12 cellular contexts compared by ENCODE assay signal in the genomic region with DNA sequence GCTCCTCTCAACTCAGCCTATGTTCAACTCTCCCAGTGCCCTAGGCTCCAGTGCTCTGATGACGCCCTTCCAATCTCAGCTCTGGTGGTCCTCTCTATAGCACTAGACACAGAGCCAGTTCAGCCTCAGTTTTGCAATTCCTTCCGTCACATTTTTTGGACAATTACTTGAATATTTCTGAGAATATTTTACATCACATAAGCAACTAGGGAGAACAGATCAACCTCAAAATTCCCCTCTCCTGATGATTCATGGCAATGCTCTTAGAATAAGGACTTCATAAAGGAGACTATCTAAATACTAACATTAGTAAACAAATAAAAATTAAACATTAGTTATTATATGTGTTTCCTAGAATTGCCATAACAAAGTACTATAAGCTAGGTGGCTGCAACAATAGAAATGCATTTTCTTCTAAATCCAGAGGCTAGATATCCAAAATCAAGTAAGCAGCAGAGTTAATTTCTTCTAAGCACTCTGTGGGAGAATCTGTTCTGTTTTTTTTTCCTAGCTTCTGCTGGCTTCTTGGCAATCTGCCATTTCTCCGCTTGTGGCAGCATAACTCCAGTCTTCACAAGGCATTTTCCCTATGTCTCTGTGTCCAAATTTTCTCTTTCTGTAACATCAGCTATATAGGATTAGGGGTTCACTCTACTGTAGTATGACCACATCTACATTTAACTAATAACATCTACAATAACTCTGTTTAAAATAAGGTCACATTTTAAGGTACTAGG.
DNase-seq lines count a peak whose midpoint lies in the region; ATAC-seq and TF ChIP-seq lines count a peak whose summit lies in the region.
"Had no signal": no experiment of that assay in that cellular context is flagged by ENCODE, and none has a peak within 500 bp of the region (broad histone marks: within the 10 kb centered on the region; RNA-seq: fewer than 3 reads in every experiment).

No MANE protein-coding gene starts in this region.

- H3K4me3 ChIP-seq in AG10803 (ENCODE audit: low read length): no peak overlapping the region
- no peak overlapping the region for H3K4me3 ChIP-seq in astrocyte of the cerebellum (ENCODE audit: low read depth, low read length)
- H3K4me3 ChIP-seq in kidney epithelial cell (ENCODE audit: low read depth, low read length): no peak overlapping the region
- H3K4me3 ChIP-seq: tibial artery had no signal

- H3K4me1 Mint-ChIP-seq in activated CD4-positive, alpha-beta memory T cell treated with anti-CD3 and anti-CD28 coated beads, Interleukin-2, amount 10 ng/mL, durations not matched to agents 7 days and 5 days: no peaks in the 10 kb centered on the region

- POLR2A ChIA-PET in activated CD4-positive, alpha-beta memory T cell treated with anti-CD3 and anti-CD28 coated beads, Interleukin-2, amount 10 ng/mL, durations not matched to agents 7 days and 5 days (lab: Charles Lee): no interaction called here

- H3K9me3 Mint-ChIP-seq in activated CD4-positive, alpha-beta memory T cell treated with anti-CD3 and anti-CD28 coated beads, Interleukin-2, amount 10 ng/mL, durations not matched to agents 7 days and 5 days: no peaks in the 10 kb centered on the region

- CTCF ChIA-PET in activated CD4-positive, alpha-beta memory T cell treated with anti-CD3 and anti-CD28 coated beads, Interleukin-2, amount 10 ng/mL, durations not matched to agents 7 days and 5 days (lab: Charles Lee): interaction anchor here (0.6 kb wide), 1 partner anchor 534 kb away, joined by 3 read pairs; no protein-coding TSS in a partner anchor

- H3K27me3 ChIP-seq in kidney epithelial cell (ENCODE audit: control insufficient read depth, insufficient read depth, low read length): no peaks in the 10 kb centered on the region
- H3K27me3 ChIP-seq: tibial artery had no signal

- no peaks in the 10 kb centered on the region for H3K36me3 ChIP-seq in kidney epithelial cell (ENCODE audit: control insufficient read depth, insufficient read depth, low read length)
- H3K36me3 ChIP-seq: tibial artery had no signal

- H3K27ac Mint-ChIP-seq in activated CD4-positive, alpha-beta memory T cell treated with anti-CD3 and anti-CD28 coated beads, Interleukin-2, amount 10 ng/mL, durations not matched to agents 7 days and 5 days: no peak overlapping the region

- in situ Hi-C loops in astrocyte of the cerebellum (cut with HindIII; ENCODE audit: low sequenced_read_pairs): no loop called here

- ATAC-seq in HG02840 (IDR thresholded peaks at IDR 0.05; ENCODE audit: low FRiP score, unreplicated experiment): no peak
- ATAC-seq: HCT116 had no signal

- H3K4me3 Mint-ChIP-seq in activated CD4-positive, alpha-beta memory T cell treated with anti-CD3 and anti-CD28 coated beads, Interleukin-2, amount 10 ng/mL, durations not matched to agents 7 days and 5 days: no peak overlapping the region

- no peak for TF ChIP-seq CTCF in AG10803 (conservative IDR thresholded peaks at IDR 0.05; ENCODE audit: low read length)
- no peak for TF ChIP-seq CTCF in astrocyte of the cerebellum (IDR thresholded peaks at IDR 0.05; ENCODE audit: low read depth, low read length, missing control alignments)
- no peak for TF ChIP-seq CTCF in kidney epithelial cell (IDR thresholded peaks at IDR 0.05; ENCODE audit: insufficient read depth, low read length, poor library complexity, severe bottlenecking)

- no peak for TF ChIP-seq EP300 in Ishikawa (IDR thresholded peaks at IDR 0.05; ENCODE audit: borderline replicate concordance)

- H3K27me3 Mint-ChIP-seq in activated CD4-positive, alpha-beta memory T cell treated with anti-CD3 and anti-CD28 coated beads, Interleukin-2, amount 10 ng/mL, durations not matched to agents 7 days and 5 days: no peaks in the 10 kb centered on the region

- peak; percentile 6 for DNase-seq in AG10803 (ENCODE audit: low read depth)
- DNase-seq in astrocyte of the cerebellum (ENCODE audit: low read depth): peak; percentile 73
- peak; percentile 21 for DNase-seq in kidney epithelial cell (ENCODE audit: low read depth)
- no peak for DNase-seq in stimulated activated CD4-positive, alpha-beta T cell treated with anti-CD3 and anti-CD28 coated beads, Interleukin-4, amount 100 ng/mL, for 1 hour
- no peak for DNase-seq in NK-92 treated with Interleukin-12 subunit alpha and Interleukin-12 subunit beta, amount 100 ng/mL, for 24 hours (lab: John Stamatoyannopoulos, UW)
- no peak for DNase-seq in activated CD4-positive, alpha-beta memory T cell treated with anti-CD3 and anti-CD28 coated beads, Interleukin-2, amount 10 ng/mL, durations not matched to agents 7 days and 5 days
- DNase-seq: DMS153, NCI-H1417 treated with DMSO at 0.1 percent for 48 hours, tibial artery had no signal

- TF ChIP-seq RAD21 in Ishikawa (IDR thresholded peaks at IDR 0.05; ENCODE audit: low read depth): no peak

- no peaks in the 10 kb centered on the region for H3K36me3 Mint-ChIP-seq in activated CD4-positive, alpha-beta memory T cell treated with anti-CD3 and anti-CD28 coated beads, Interleukin-2, amount 10 ng/mL, durations not matched to agents 7 days and 5 days (ENCODE audit: low read depth)

TF ChIP-seq in Ishikawa, 13 proteins besides CTCF, POLR2A, EP300 and RAD21:
- TF ChIP-seq NFIC (IDR thresholded peaks at IDR 0.05): peak; percentile 60; the same call in 1 of the 2 replicates
- TF ChIP-seq, protein P1, sequence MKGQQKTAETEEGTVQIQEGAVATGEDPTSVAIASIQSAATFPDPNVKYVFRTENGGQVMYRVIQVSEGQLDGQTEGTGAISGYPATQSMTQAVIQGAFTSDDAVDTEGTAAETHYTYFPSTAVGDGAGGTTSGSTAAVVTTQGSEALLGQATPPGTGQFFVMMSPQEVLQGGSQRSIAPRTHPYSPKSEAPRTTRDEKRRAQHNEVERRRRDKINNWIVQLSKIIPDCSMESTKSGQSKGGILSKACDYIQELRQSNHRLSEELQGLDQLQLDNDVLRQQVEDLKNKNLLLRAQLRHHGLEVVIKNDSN (IDR thresholded peaks at IDR 0.05): no peak

Comparison
In these comparisons a context has a peak if more than half of its experiments do, and no peak if none do; other contexts are left out.
1. DNase-seq: peak in AG10803 (single experiment), astrocyte of the cerebellum (single experiment) and kidney epithelial cell (single experiment); none in stimulated activated CD4-positive, alpha-beta T cell treated with anti-CD3 and anti-CD28 coated beads, Interleukin-4, amount 100 ng/mL, for 1 hour (single experiment), NK-92 treated with Interleukin-12 subunit alpha and Interleukin-12 subunit beta, amount 100 ng/mL, for 24 hours (single experiment) and activated CD4-positive, alpha-beta memory T cell treated with anti-CD3 and anti-CD28 coated beads, Interleukin-2, amount 10 ng/mL, durations not matched to agents 7 days and 5 days (single experiment).